14 cellular contexts compared by ENCODE assay signal in genomic region chr1:226019550-226019949, GRCh38.
"Had no signal": no experiment of that assay in that cellular context is flagged by ENCODE, and none has a peak within 500 bp of the region (broad histone marks: within the 10 kb centered on the region; RNA-seq: fewer than 3 reads in every experiment).

No MANE protein-coding gene starts in this region.

- H3K9me3 Mint-ChIP-seq: activated naive CD4-positive, alpha-beta T cell treated with anti-CD3 and anti-CD28 coated beads, Interleukin-2, amount 50 U/mL, for 72 hours; activated T-cell treated with anti-CD3 and anti-CD28 coated beads, Interleukin-2, amount 50 U/mL, for 24 hours; neural progenitor cell had no signal

- H2AFZ ChIP-seq: neural progenitor cell had no signal

- H3K27ac Mint-ChIP-seq: activated naive CD4-positive, alpha-beta T cell treated with anti-CD3 and anti-CD28 coated beads, Interleukin-2, amount 50 U/mL, for 72 hours; activated T-cell treated with anti-CD3 and anti-CD28 coated beads, Interleukin-2, amount 50 U/mL, for 24 hours; neural progenitor cell had no signal

- ATAC-seq: activated naive CD4-positive, alpha-beta T cell treated with anti-CD3 and anti-CD28 coated beads, Interleukin-2, amount 50 U/mL, for 72 hours; body of pancreas; upper lobe of right lung had no signal

- H3K4me1 ChIP-seq: body of pancreas, neural progenitor cell, upper lobe of right lung had no signal

- H3K4me2 ChIP-seq: neural progenitor cell had no signal

- H3K4me3 Mint-ChIP-seq: activated T-cell treated with anti-CD3 and anti-CD28 coated beads, Interleukin-2, amount 50 U/mL, for 24 hours; neural progenitor cell had no signal

- H3K9me3 ChIP-seq: body of pancreas, ovary, suprapubic skin, upper lobe of right lung had no signal

- H3K27me3 ChIP-seq: body of pancreas, neural progenitor cell, ovary, suprapubic skin, upper lobe of right lung had no signal

- H3K4me1 Mint-ChIP-seq: neural progenitor cell had no signal

- H3K27me3 Mint-ChIP-seq: activated T-cell treated with anti-CD3 and anti-CD28 coated beads, Interleukin-2, amount 50 U/mL, for 24 hours had no signal

- DNase-seq: activated effector memory CD4-positive, alpha-beta T cell treated with anti-CD3 and anti-CD28 coated beads, Interleukin-2, amount 50 U/mL, for 16 hours; activated T-cell treated with anti-CD3 and anti-CD28 coated beads, Interleukin-2, amount 50 U/mL, for 24 hours; amniotic stem cell; body of pancreas; central memory CD4-positive, alpha-beta T cell; effector memory CD4-positive, alpha-beta T cell; ovary; stimulated activated CD4-positive, alpha-beta T cell treated with anti-CD3 and anti-CD28 coated beads, Interleukin-2, amount 100 ng/mL, for 48 hours; stimulated activated naive CD4-positive, alpha-beta T cell treated with Interleukin-2 at 50 U/mL for 16 hours; upper lobe of right lung had no signal

- H3K4me3 ChIP-seq: body of pancreas, coronary artery, neural progenitor cell, ovary, suprapubic skin, upper lobe of right lung had no signal

- H3K36me3 Mint-ChIP-seq: activated naive CD4-positive, alpha-beta T cell treated with anti-CD3 and anti-CD28 coated beads, Interleukin-2, amount 50 U/mL, for 72 hours; neural progenitor cell had no signal

- H3K36me3 ChIP-seq: neural progenitor cell, ovary, suprapubic skin, upper lobe of right lung had no signal

- H3K27ac ChIP-seq: body of pancreas, coronary artery, neural progenitor cell, ovary, upper lobe of right lung had no signal
